ENCODE assay signal across 28 cellular contexts in the genomic region with DNA sequence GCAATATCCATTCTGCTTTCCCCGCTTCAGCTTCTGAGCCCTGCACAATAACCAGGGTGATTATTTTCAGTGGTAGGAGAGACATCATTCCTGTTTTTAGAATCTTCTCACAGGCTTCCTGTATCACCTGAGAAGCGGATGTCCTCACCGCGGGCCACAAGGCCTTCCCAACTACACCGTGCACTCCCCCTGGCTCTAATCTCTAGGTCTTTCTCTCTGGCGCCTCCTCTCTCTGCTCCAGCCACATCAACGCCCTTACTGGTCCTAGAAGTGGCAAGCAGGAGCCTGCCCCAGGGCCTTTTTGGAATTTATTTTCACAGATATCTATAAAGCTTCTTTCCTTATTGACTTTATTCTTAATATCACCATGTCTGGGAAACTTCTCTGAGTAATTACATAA.
DNase-seq lines count a peak whose midpoint lies in the region; ATAC-seq, FAIRE-seq and TF ChIP-seq lines count a peak whose summit lies in the region.
"Had no signal": no experiment of that assay in that cellular context is flagged by ENCODE, and none has a peak within 500 bp of the region (broad histone marks: within the 10 kb centered on the region; RNA-seq: fewer than 3 reads in every experiment).

No MANE protein-coding gene starts in this region.

- no peak for TF ChIP-seq CTCF in heart right ventricle (IDR thresholded peaks at IDR 0.05)
- no peak for TF ChIP-seq CTCF in WTC11 (IDR thresholded peaks at IDR 0.05)
- TF ChIP-seq CTCF in kidney (IDR thresholded peaks at IDR 0.05; ENCODE audit: borderline replicate concordance, extremely low read depth, insufficient read depth) = no peak
- no peak for TF ChIP-seq CTCF in osteoblast (IDR thresholded peaks at IDR 0.05; ENCODE audit: extremely low read depth, low read depth, low read length)
- TF ChIP-seq CTCF in mammary epithelial cell (conservative IDR thresholded peaks at IDR 0.05 in 1 of 2, IDR thresholded peaks at IDR 0.05 in 1 of 2; ENCODE audit: extremely low read depth in 1 of 2, insufficient read depth in 1 of 2, low read depth in 1 of 2, low read length in 2 of 2) = no peak

- POLR2A ChIA-PET in WTC11 (lab: Charles Lee) = no interaction called here

- H4K20me1 ChIP-seq in osteoblast (ENCODE audit: insufficient read depth, low read length) (no peaks in the 10 kb centered on the region), mammary epithelial cell (ENCODE audit: insufficient read depth, low read length) (no peaks in the 10 kb centered on the region)
- H4K20me1 ChIP-seq: BLaER1 had no signal

- H3K36me3 ChIP-seq in heart right ventricle (no peaks in the 10 kb centered on the region), kidney (ENCODE audit: control insufficient read depth in 1 of 2, insufficient read depth in 2 of 2, low read length in 2 of 2) (no peaks in the 10 kb centered on the region), osteoblast (ENCODE audit: insufficient read depth, low read length) (no peaks in the 10 kb centered on the region), mammary epithelial cell (ENCODE audit: insufficient read depth, low read length) (no peaks in the 10 kb centered on the region)
- H3K36me3 ChIP-seq: BE2C, BLaER1 had no signal

- peak; percentile 20 for DNase-seq in cardiac septum (ENCODE audit: low spot score)
- no peak for DNase-seq in heart right ventricle
- DNase-seq in WTC11 (ENCODE audit: low spot score) = no peak
- peak; percentile 19 for DNase-seq in kidney
- peak; percentile 32 for DNase-seq in osteoblast (ENCODE audit: insufficient read length, low spot score, missing footprints)
- no peak for DNase-seq in NCI-H69 (lab: John Stamatoyannopoulos, UW)
- no peak for DNase-seq in mammary epithelial cell
- DNase-seq: BE2C; C1 segment of cervical spinal cord; CD4-positive, alpha-beta memory T cell; CD4-positive, CD25-positive, alpha-beta regulatory T cell; CD8-positive, alpha-beta memory T cell; COR-L47; DMS 273 treated with DMSO at 0.1 percent for 48 hours; DMS153; DMS53; DMS79; DND-41; EL; GDM1 had no signal

- CTCF ChIA-PET in WTC11 (lab: Charles Lee) = no interaction called here
- CTCF ChIA-PET in mammary epithelial cell (lab: Charles Lee; ENCODE audit: low non-redundant PET) = no interaction called here

- no peak overlapping the region for H3K27ac Mint-ChIP-seq in WTC11
- H3K27ac Mint-ChIP-seq: CD4-positive, alpha-beta memory T cell; CD4-positive, CD25-positive, alpha-beta regulatory T cell; CD8-positive, alpha-beta memory T cell had no signal

- H3K36me3 Mint-ChIP-seq in WTC11 = peaks cover 14% of the 10 kb centered on the region
- H3K36me3 Mint-ChIP-seq: CD14-positive monocyte; CD4-positive, alpha-beta memory T cell; CD4-positive, CD25-positive, alpha-beta regulatory T cell; CD8-positive, alpha-beta memory T cell had no signal

- H3K27me3 Mint-ChIP-seq in WTC11 (ENCODE audit: low read depth) = peaks cover 3% of the 10 kb centered on the region; the same call in 1 of the 2 replicates
- H3K27me3 Mint-ChIP-seq: CD4-positive, alpha-beta memory T cell; CD4-positive, CD25-positive, alpha-beta regulatory T cell had no signal

- no peak overlapping the region for H3K27ac ChIP-seq in heart right ventricle
- no peak overlapping the region for H3K27ac ChIP-seq in kidney (ENCODE audit: low read depth in 2 of 2, low read length in 2 of 2)
- H3K27ac ChIP-seq in osteoblast (ENCODE audit: low read depth, low read length) = no peak overlapping the region
- H3K27ac ChIP-seq in mammary epithelial cell (ENCODE audit: insufficient read depth, low read depth, low read length) = no peak overlapping the region
- H3K27ac ChIP-seq: 22Rv1, A549, BLaER1 had no signal

- no peak overlapping the region for H3K4me3 ChIP-seq in heart right ventricle
- H3K4me3 ChIP-seq in kidney (ENCODE audit: low read length in 2 of 2) = no peak overlapping the region
- no peak overlapping the region for H3K4me3 ChIP-seq in osteoblast (ENCODE audit: insufficient read depth, low read length)
- no peak overlapping the region for H3K4me3 ChIP-seq in mammary epithelial cell (replicated peaks in 1 of 3; ENCODE audit: insufficient read depth in 1 of 3, low read depth in 2 of 3, low read length in 3 of 3)
- H3K4me3 ChIP-seq: A549, BLaER1, GM12878 had no signal

- peaks cover 14% of the 10 kb centered on the region for H3K4me1 Mint-ChIP-seq in WTC11
- H3K4me1 Mint-ChIP-seq: CD14-positive monocyte; CD4-positive, CD25-positive, alpha-beta regulatory T cell; CD8-positive, alpha-beta memory T cell had no signal

- dilution Hi-C loops in mammary epithelial cell (cut with HindIII; ENCODE audit: low sequenced_read_pairs) = loop anchor here (5.0 kb wide), 1 partner anchor 87 kb away; no protein-coding TSS in a partner anchor

- H2AFZ ChIP-seq in osteoblast (ENCODE audit: low read length) (no peak overlapping the region), mammary epithelial cell (ENCODE audit: low read depth, low read length) (no peak overlapping the region)

- BruUV-seq in mammary epithelial cell (replicated peaks; lab: Mats Ljungman, UMichigan) = no TSS peak

- in situ Hi-C loops in mammary epithelial cell (cut with MboI; ENCODE audit: low sequenced_read_pairs in 2 of 2) = no loop called here

- H3K4me2 ChIP-seq in osteoblast (ENCODE audit: insufficient read depth, low read length) = no peak overlapping the region
- no peak overlapping the region for H3K4me2 ChIP-seq in mammary epithelial cell (ENCODE audit: insufficient read depth, low read depth, low read length)
- H3K4me2 ChIP-seq: A549, BLaER1 had no signal

- H3K9ac ChIP-seq in kidney (ENCODE audit: low read length in 2 of 2) (no peak overlapping the region), mammary epithelial cell (ENCODE audit: insufficient read depth, low read length) (no peak overlapping the region)
- H3K9ac ChIP-seq: BLaER1 had no signal

- H3K9me3 ChIP-seq in heart right ventricle (peaks cover 0 to 14% (median 0%) of the 10 kb centered on the region in 11 donors), kidney (ENCODE audit: control insufficient read depth in 1 of 2, low read length in 2 of 2) (peaks cover 0 to 3% of the 10 kb centered on the region in 2 donors), osteoblast (ENCODE audit: low read depth, low read length) (peaks cover 3% of the 10 kb centered on the region), mammary epithelial cell (replicated peaks; ENCODE audit: insufficient read depth, low read length) (peaks cover 18% of the 10 kb centered on the region)
- H3K9me3 ChIP-seq: A549, BE2C had no signal

- peaks cover 22% of the 10 kb centered on the region for H3K9me3 Mint-ChIP-seq in WTC11

- no peak overlapping the region for H3K4me3 Mint-ChIP-seq in WTC11
- H3K4me3 Mint-ChIP-seq: CD14-positive monocyte; CD4-positive, alpha-beta memory T cell; CD4-positive, CD25-positive, alpha-beta regulatory T cell; CD8-positive, alpha-beta memory T cell had no signal

- H3K79me2 ChIP-seq in osteoblast (ENCODE audit: insufficient read depth, low read length) = no peaks in the 10 kb centered on the region
- no peaks in the 10 kb centered on the region for H3K79me2 ChIP-seq in mammary epithelial cell (ENCODE audit: insufficient read depth, low read length)

- 85 to 90% methylated on average over 7 of the region's 7 CpGs for WGBS in heart right ventricle, 2 donors
- WGBS in mammary epithelial cell (ENCODE audit: low coverage, missing lambda C conversion rate) = 72% methylated on average over 7 of the region's 7 CpGs

- ATAC-seq in heart right ventricle = no peak
- ATAC-seq in WTC11 = peak; percentile 92
- no peak for ATAC-seq in HG03432 (IDR thresholded peaks at IDR 0.05; ENCODE audit: unreplicated experiment)
- ATAC-seq: A549, GM12878 had no signal

- no peak for FAIRE-seq in kidney (lab: Jason Lieb, UNC)
- FAIRE-seq: A549, GM12878, GM12892, GM18507 had no signal

- intact Hi-C loops in cardiac septum (cut with DNase I) = no loop called here
- intact Hi-C loops in heart right ventricle (cut with DNase I) = no loop called here
- intact Hi-C loops in kidney (cut with DNase I) = no loop called here
- intact Hi-C loops in mammary epithelial cell (cut with micrococcal nuclease) = no loop called here

- H3K4me1 ChIP-seq in heart right ventricle (no peaks in the 10 kb centered on the region), kidney (ENCODE audit: control insufficient read depth in 1 of 2, insufficient read depth in 1 of 2, low read depth in 1 of 2, low read length in 2 of 2) (no peaks in the 10 kb centered on the region), osteoblast (ENCODE audit: insufficient read depth, low read length) (no peaks in the 10 kb centered on the region), mammary epithelial cell (ENCODE audit: insufficient read depth, low read length) (no peaks in the 10 kb centered on the region)
- H3K4me1 ChIP-seq: A549, BE2C, BLaER1 had no signal

- no peaks in the 10 kb centered on the region for H3K27me3 ChIP-seq in heart right ventricle
- no peaks in the 10 kb centered on the region for H3K27me3 ChIP-seq in osteoblast (ENCODE audit: insufficient read depth, low read length)
- no peaks in the 10 kb centered on the region for H3K27me3 ChIP-seq in mammary epithelial cell (ENCODE audit: insufficient read depth, low read length)
- H3K27me3 ChIP-seq: BE2C, BLaER1 had no signal

TF ChIP-seq in WTC11, 78 proteins besides CTCF, POLR2A, EP300 and RAD21:
- TF ChIP-seq GTF2I (CRISPR knock-in tag; conservative IDR thresholded peaks at IDR 0.05) (no peak), ESRRA (CRISPR knock-in tag; IDR thresholded peaks at IDR 0.05; ENCODE audit: borderline replicate concordance) (no peak), FOXP1 (CRISPR knock-in tag; IDR thresholded peaks at IDR 0.05; ENCODE audit: borderline replicate concordance) (no peak)
- TF ChIP-seq, protein P1, sequence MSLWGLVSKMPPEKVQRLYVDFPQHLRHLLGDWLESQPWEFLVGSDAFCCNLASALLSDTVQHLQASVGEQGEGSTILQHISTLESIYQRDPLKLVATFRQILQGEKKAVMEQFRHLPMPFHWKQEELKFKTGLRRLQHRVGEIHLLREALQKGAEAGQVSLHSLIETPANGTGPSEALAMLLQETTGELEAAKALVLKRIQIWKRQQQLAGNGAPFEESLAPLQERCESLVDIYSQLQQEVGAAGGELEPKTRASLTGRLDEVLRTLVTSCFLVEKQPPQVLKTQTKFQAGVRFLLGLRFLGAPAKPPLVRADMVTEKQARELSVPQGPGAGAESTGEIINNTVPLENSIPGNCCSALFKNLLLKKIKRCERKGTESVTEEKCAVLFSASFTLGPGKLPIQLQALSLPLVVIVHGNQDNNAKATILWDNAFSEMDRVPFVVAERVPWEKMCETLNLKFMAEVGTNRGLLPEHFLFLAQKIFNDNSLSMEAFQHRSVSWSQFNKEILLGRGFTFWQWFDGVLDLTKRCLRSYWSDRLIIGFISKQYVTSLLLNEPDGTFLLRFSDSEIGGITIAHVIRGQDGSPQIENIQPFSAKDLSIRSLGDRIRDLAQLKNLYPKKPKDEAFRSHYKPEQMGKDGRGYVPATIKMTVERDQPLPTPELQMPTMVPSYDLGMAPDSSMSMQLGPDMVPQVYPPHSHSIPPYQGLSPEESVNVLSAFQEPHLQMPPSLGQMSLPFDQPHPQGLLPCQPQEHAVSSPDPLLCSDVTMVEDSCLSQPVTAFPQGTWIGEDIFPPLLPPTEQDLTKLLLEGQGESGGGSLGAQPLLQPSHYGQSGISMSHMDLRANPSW (CRISPR knock-in tag; conservative IDR thresholded peaks at IDR 0.05; ENCODE audit: low read depth) = no peak

Comparison
In these comparisons a context has a peak if more than half of its experiments do, and no peak if none do; other contexts are left out.
1. DNase-seq: peak in cardiac septum (single experiment), kidney (single experiment) and osteoblast (single experiment); none in heart right ventricle (0 of 2), WTC11 (single experiment), NCI-H69 (single experiment) and mammary epithelial cell (single experiment).